Comparison of ENCODE assay signal across 2 cellular contexts in genomic region chr13:108776650-108777049, GRCh38.
TF ChIP-seq lines count a peak whose summit lies in the region.

No MANE protein-coding gene starts in this region.

TF ChIP-seq in HepG2, 621 proteins besides CTCF, POLR2A, EP300 and RAD21:
- no peak for TF ChIP-seq ZNF382 (CRISPR knock-in tag; IDR thresholded peaks at IDR 0.05; ENCODE audit: borderline replicate concordance)
- TF ChIP-seq BCL6 (CRISPR knock-in tag; IDR thresholded peaks at IDR 0.05): no peak
- no peak for TF ChIP-seq ZBTB49 (CRISPR knock-in tag; IDR thresholded peaks at IDR 0.05; ENCODE audit: borderline replicate concordance)
- no peak for TF ChIP-seq ZNF780A (CRISPR knock-in tag; IDR thresholded peaks at IDR 0.05)
- TF ChIP-seq RAD51 (IDR thresholded peaks at IDR 0.05; ENCODE audit: borderline replicate concordance): peak; percentile 67; the same call in 1 of the 2 replicates
- peak; percentile 49; the same call in 1 of the 2 replicates for TF ChIP-seq USF2 (IDR thresholded peaks at IDR 0.05; ENCODE audit: low read depth, low read length)
- TF ChIP-seq USF2 (CRISPR knock-in tag; IDR thresholded peaks at IDR 0.05; ENCODE audit: borderline replicate concordance): no peak
- TF ChIP-seq ZNF205 (CRISPR knock-in tag; IDR thresholded peaks at IDR 0.05): no peak
- no peak for TF ChIP-seq FOSL1 (CRISPR knock-in tag; IDR thresholded peaks at IDR 0.05; ENCODE audit: borderline replicate concordance)
- no peak for TF ChIP-seq HNRNPK (IDR thresholded peaks at IDR 0.05; ENCODE audit: low read depth, low read length, poor library complexity, severe bottlenecking)
- no peak for TF ChIP-seq ZFX (CRISPR knock-in tag; IDR thresholded peaks at IDR 0.05; ENCODE audit: low read depth)

TF ChIP-seq in K562, 482 proteins besides CTCF, POLR2A, EP300 and RAD21:
- TF ChIP-seq RAD51 (IDR thresholded peaks at IDR 0.05; ENCODE audit: borderline replicate concordance, low read depth) (peak; percentile 34; the same call in 1 of the 2 replicates), ATF3 (IDR thresholded peaks at IDR 0.05) (no peak), ATF3 (CRISPR knock-in tag; conservative IDR thresholded peaks at IDR 0.05) (no peak), PRMT5 (CRISPR knock-in tag; IDR thresholded peaks at IDR 0.05) (no peak), TFE3 (CRISPR knock-in tag; IDR thresholded peaks at IDR 0.05) (peak; percentile 61)
